16 cellular contexts compared by ENCODE assay signal in genomic region chr1:160863422-160864131, GRCh38. TPM values are rescaled to one million over a fixed set of nuclear protein-coding genes. Genes with fewer than 3 reads are reported as not detected.
A peak's percentile ranks its signal among the peaks of the same experiment; 100 is the strongest.
DNase-seq lines count a peak whose midpoint lies in the region; ATAC-seq, FAIRE-seq and TF ChIP-seq lines count a peak whose summit lies in the region.
"Had no signal": no experiment of that assay in that cellular context is flagged by ENCODE, and none has a peak within 500 bp of the region (broad histone marks: within the 10 kb centered on the region; RNA-seq: fewer than 3 reads in every experiment).

No MANE protein-coding gene starts in this region.

- SMC1A ChIA-PET in GM12878 (lab: Charles Lee; ENCODE audit: uncharacterized antibody, unreplicated experiment): interaction anchor here (0.8 to 13.7 kb wide), 16 partner anchors 8 to 96 kb away, joined by 3 to 229 read pairs (median 10); partner anchors contain the start of genes ITLN1 and ITLN2

- RAD21 ChIA-PET in GM12878 (lab: Charles Lee; ENCODE audit: unreplicated experiment): interaction anchor here (1.0 to 4.6 kb wide), 11 partner anchors 8 to 198 kb away, joined by 3 to 24 read pairs (median 9); no protein-coding TSS in a partner anchor

- no peaks in the 10 kb centered on the region for H3K9me3 ChIP-seq in BLaER1 treated with 17β-estradiol and CSF1 and Interleukin-3, amounts not matched to agents 10 nM and 100 nM (replicated peaks in 1 of 11)
- H3K9me3 ChIP-seq in KOPT-K1 (ENCODE audit: insufficient read depth, low read length, poor library complexity, severe bottlenecking) (no peaks in the 10 kb centered on the region), GM12878 (replicated peaks; ENCODE audit: control insufficient read depth, insufficient read depth, low read length) (no peaks in the 10 kb centered on the region), esophagus squamous epithelium (no peaks in the 10 kb centered on the region), PC-9 (ENCODE audit: insufficient read depth, low read depth) (no peaks in the 10 kb centered on the region)
- H3K9me3 ChIP-seq: BE2C, body of pancreas had no signal

- intact Hi-C loops in GM12878 (cut with micrococcal nuclease; ENCODE audit: unreplicated experiment) (no loop called here), esophagus squamous epithelium (cut with DNase I) (no loop called here), PC-9 (cut with micrococcal nuclease; ENCODE audit: unreplicated experiment) (no loop called here)

- 0 out of 3 replicates have a peak, but pooled peaks have one; percentile 6 for ATAC-seq in GM12878
- ATAC-seq in naive thymus-derived CD8-positive, alpha-beta T cell: no peak
- ATAC-seq in T-cell (replicated peaks in 1 of 4): no peak
- ATAC-seq: body of pancreas had no signal

- TF ChIP-seq EP300 in GM12878 (IDR thresholded peaks at IDR 0.05; ENCODE audit: borderline replicate concordance in 1 of 2, control insufficient read depth in 1 of 2, low read depth in 2 of 2, low read length in 2 of 2): no peak

- no peaks in the 10 kb centered on the region for H3K27me3 ChIP-seq in BLaER1 treated with 17β-estradiol and CSF1 and Interleukin-3, amounts not matched to agents 10 nM and 100 nM
- no peaks in the 10 kb centered on the region for H3K27me3 ChIP-seq in GM12878 (replicated peaks in 1 of 2; ENCODE audit: control insufficient read depth in 2 of 2, insufficient read depth in 2 of 2, low read length in 1 of 2)
- H3K27me3 ChIP-seq in esophagus squamous epithelium: peaks cover 0 to 8% (median 0%) of the 10 kb centered on the region in 4 donors
- no peaks in the 10 kb centered on the region for H3K27me3 ChIP-seq in PC-9 (ENCODE audit: insufficient read depth, low read depth)
- H3K27me3 ChIP-seq: BE2C had no signal

- no TSS peak for BruUV-seq in GM12878 (replicated peaks; lab: Mats Ljungman, UMichigan)
- no TSS peak for BruUV-seq in PC-9 (replicated peaks; lab: Mats Ljungman, UMichigan)

- no peak for TF ChIP-seq RAD21 in GM12878 (IDR thresholded peaks at IDR 0.05; ENCODE audit: insufficient read depth, low read depth, low read length)

- TF ChIP-seq CTCF in GM12878 (IDR thresholded peaks at IDR 0.05 in 2 of 3, conservative IDR thresholded peaks at IDR 0.05 in 1 of 3; ENCODE audit: control insufficient read depth in 2 of 3, extremely low read depth in 1 of 3, insufficient read depth in 1 of 3, low read depth in 3 of 3, low read length in 3 of 3): no peak
- no peak for TF ChIP-seq CTCF in esophagus squamous epithelium (IDR thresholded peaks at IDR 0.05)
- no peak for TF ChIP-seq CTCF in PC-9 (conservative IDR thresholded peaks at IDR 0.05)

- no peaks in the 10 kb centered on the region for H3K79me2 ChIP-seq in GM12878 (ENCODE audit: control insufficient read depth, insufficient read depth, low read length)
- no peaks in the 10 kb centered on the region for H3K79me2 ChIP-seq in PC-9 (ENCODE audit: low read depth)

- peak overlapping the region in 3 of 10 experiments; percentile 12 to 47 (median 30); a peak in 5 of 20 replicates for H3K4me3 ChIP-seq in BLaER1 treated with 17β-estradiol and CSF1 and Interleukin-3, amounts not matched to agents 10 nM and 100 nM
- H3K4me3 ChIP-seq in GM12878 (no peak overlapping the region), esophagus squamous epithelium (no peak overlapping the region), PC-9 (no peak overlapping the region)
- H3K4me3 ChIP-seq: body of pancreas had no signal

- no peaks in the 10 kb centered on the region for H3K36me3 ChIP-seq in BLaER1 treated with 17β-estradiol and CSF1 and Interleukin-3, amounts not matched to agents 10 nM and 100 nM
- H3K36me3 ChIP-seq in KOPT-K1 (ENCODE audit: insufficient read depth, low read length) (no peaks in the 10 kb centered on the region), GM12878 (ENCODE audit: control insufficient read depth in 2 of 2, insufficient read depth in 2 of 2, low read length in 1 of 2) (no peaks in the 10 kb centered on the region), esophagus squamous epithelium (no peaks in the 10 kb centered on the region), PC-9 (ENCODE audit: low read depth) (no peaks in the 10 kb centered on the region)
- H3K36me3 ChIP-seq: BE2C had no signal

- H2AFZ ChIP-seq in GM12878 (ENCODE audit: control insufficient read depth, low read depth, low read length) (no peak overlapping the region), PC-9 (no peak overlapping the region)

- peaks cover 36 to 76% (median 51%) of the 10 kb centered on the region in 10 experiments for H3K4me1 ChIP-seq in BLaER1 treated with 17β-estradiol and CSF1 and Interleukin-3, amounts not matched to agents 10 nM and 100 nM
- peaks cover 15% of the 10 kb centered on the region for H3K4me1 ChIP-seq in GM12878 (ENCODE audit: control insufficient read depth, insufficient read depth, low read length)
- peaks cover 3 to 23% (median 6%) of the 10 kb centered on the region in 3 donors for H3K4me1 ChIP-seq in esophagus squamous epithelium
- H3K4me1 ChIP-seq in PC-9 (replicated peaks; ENCODE audit: insufficient read depth): no peaks in the 10 kb centered on the region
- H3K4me1 ChIP-seq: BE2C, body of pancreas had no signal

- 92% methylated on average over 9 of the region's 10 CpGs for WGBS in GM12878 (ENCODE audit: insufficient coverage, insufficient replicate concordance, low lambda C conversion rate, missing lambda C conversion rate)
- WGBS in esophagus squamous epithelium, 2 donors: 66 to 85% methylated on average over 9 to 10 of the region's 10 CpGs

- POLR2A ChIA-PET in GM12878 (lab: Charles Lee) (interaction anchor here (0.6 to 3.8 kb wide), 10 partner anchors 8 to 148 kb away, joined by 3 to 25 read pairs (median 5); no protein-coding TSS in a partner anchor), PC-9 (lab: Charles Lee; ENCODE audit: unreplicated experiment) (no interaction called here), T-cell (lab: Charles Lee) (no interaction called here)
- POLR2A ChIA-PET in naive thymus-derived CD8-positive, alpha-beta T cell (lab: Charles Lee): interaction anchor here (0.6 to 2.9 kb wide), 3 partner anchors 8 to 140 kb away, joined by 3 to 13 read pairs (median 3); no protein-coding TSS in a partner anchor

- peak overlapping the region in 3 of 10 donors; percentile 31 to 52 (median 36) for H3K4me3 Mint-ChIP-seq in naive thymus-derived CD8-positive, alpha-beta T cell
- H3K4me3 Mint-ChIP-seq in T-cell: peak overlapping the region in 1 of 3 donors; percentile 10
- H3K4me3 Mint-ChIP-seq: activated CD4-positive, alpha-beta memory T cell treated with anti-CD3 and anti-CD28 coated beads, Interleukin-2, amount 10 ng/mL, durations not matched to agents 7 days and 5 days had no signal

- H4K20me1 ChIP-seq in BLaER1 treated with 17β-estradiol and CSF1 and Interleukin-3, amounts not matched to agents 10 nM and 100 nM: no peaks in the 10 kb centered on the region
- no peaks in the 10 kb centered on the region for H4K20me1 ChIP-seq in GM12878 (ENCODE audit: control insufficient read depth, insufficient read depth)
- H4K20me1 ChIP-seq in PC-9 (ENCODE audit: insufficient read depth): no peaks in the 10 kb centered on the region

- peak overlapping the region in 9 of 11 experiments; percentile 41 to 83 (median 63); a peak in 16 of 22 replicates for H3K27ac ChIP-seq in BLaER1 treated with 17β-estradiol and CSF1 and Interleukin-3, amounts not matched to agents 10 nM and 100 nM
- H3K27ac ChIP-seq in KOPT-K1 (ENCODE audit: low read depth, low read length, poor library complexity, severe bottlenecking): peak overlapping the region; percentile 76
- H3K27ac ChIP-seq in GM12878 (ENCODE audit: control insufficient read depth, insufficient read depth): no peak overlapping the region
- peak overlapping the region in 2 of 4 donors; percentile 15 to 59 for H3K27ac ChIP-seq in esophagus squamous epithelium
- H3K27ac ChIP-seq in PC-9: no peak overlapping the region

- peaks cover 17 to 49% (median 42%) of the 10 kb centered on the region in 4 donors for H3K4me1 Mint-ChIP-seq in naive thymus-derived CD8-positive, alpha-beta T cell
- H3K4me1 Mint-ChIP-seq in T-cell: peaks cover 22 to 40% (median 27%) of the 10 kb centered on the region in 3 donors

- H3K27me3 Mint-ChIP-seq in naive thymus-derived CD8-positive, alpha-beta T cell: no peaks in the 10 kb centered on the region
- H3K27me3 Mint-ChIP-seq in T-cell: no peaks in the 10 kb centered on the region

- peak overlapping the region in 7 of 10 donors; percentile 34 to 70 (median 49) for H3K27ac Mint-ChIP-seq in naive thymus-derived CD8-positive, alpha-beta T cell
- peak overlapping the region in 1 of 2 donors; percentile 41 for H3K27ac Mint-ChIP-seq in T-cell

- TF ChIP-seq POLR2A in GM12878 (IDR thresholded peaks at IDR 0.05; ENCODE audit: low read depth, low read length): no peak
- no peak for TF ChIP-seq POLR2A in esophagus squamous epithelium (IDR thresholded peaks at IDR 0.05)

- H3K9ac ChIP-seq in BLaER1 treated with 17β-estradiol and CSF1 and Interleukin-3, amounts not matched to agents 10 nM and 100 nM: peak overlapping the region in 8 of 11 experiments; percentile 19 to 72 (median 42); a peak in 11 of 22 replicates
- no peak overlapping the region for H3K9ac ChIP-seq in GM12878 (ENCODE audit: control insufficient read depth, insufficient read depth, low read length)

- FAIRE-seq in GM12878 (lab: Jason Lieb, UNC): no peak

- H3F3A ChIP-seq in PC-9 (ENCODE audit: insufficient read depth, low read depth): no peaks in the 10 kb centered on the region

- no peaks in the 10 kb centered on the region for H3K9me3 Mint-ChIP-seq in naive thymus-derived CD8-positive, alpha-beta T cell
- no peaks in the 10 kb centered on the region for H3K9me3 Mint-ChIP-seq in T-cell
- H3K9me3 Mint-ChIP-seq: activated CD4-positive, alpha-beta memory T cell treated with anti-CD3 and anti-CD28 coated beads, Interleukin-2, amount 10 ng/mL, durations not matched to agents 7 days and 5 days had no signal

- DNase-seq in GM12878 (ENCODE audit: low read depth, low spot score) (no peak), esophagus squamous epithelium (lab: John Stamatoyannopoulos, UW) (no peak), PC-9 (no peak), NCI-H1105 (lab: John Stamatoyannopoulos, UW) (no peak), T-cell (no peak)
- no peak for DNase-seq in naive thymus-derived CD8-positive, alpha-beta T cell
- DNase-seq: BE2C, DMS79 treated with DMSO at 0.1 percent for 48 hours, NCI-H2081, NCI-H526 treated with DMSO at 0.1 percent for 48 hours, occipital lobe had no signal

- no peaks in the 10 kb centered on the region for H3K36me3 Mint-ChIP-seq in naive thymus-derived CD8-positive, alpha-beta T cell
- no peaks in the 10 kb centered on the region for H3K36me3 Mint-ChIP-seq in T-cell

- H3K9me2 ChIP-seq in PC-9 (ENCODE audit: insufficient read depth): no peaks in the 10 kb centered on the region

- CTCF ChIA-PET in GM12878 (lab: Yijun Ruan, JAX) (interaction anchor here (0.7 to 7.0 kb wide), 19 partner anchors 11 to 93 kb away, joined by 3 to 99 read pairs (median 4); no protein-coding TSS in a partner anchor), PC-9 (lab: Charles Lee) (no interaction called here), T-cell (lab: Charles Lee) (interaction anchor here (0.6 to 1.3 kb wide), 3 partner anchors 16 to 138 kb away, joined by 3 to 4 read pairs (median 3); no protein-coding TSS in a partner anchor)

- H3K4me2 ChIP-seq in BLaER1 treated with 17β-estradiol and CSF1 and Interleukin-3, amounts not matched to agents 10 nM and 100 nM: peak overlapping the region; percentile 67 to 94 (median 80)
- H3K4me2 ChIP-seq in GM12878 (ENCODE audit: control insufficient read depth, insufficient read depth) (no peak overlapping the region), PC-9 (no peak overlapping the region)

- in situ Hi-C loops in GM12878 (cut with MboI): no loop called here

RNA-seq across cellular contexts. Expression of gene CD244, which starts 0.9 kb away (rescaled TPM):
- total RNA-seq in GM12878 (2013; cell fraction: nucleolus; rRNA removed): 10.8 and 11.5 TPM in 2 replicates
- 0.65 and 0.68 TPM in 2 replicates for total RNA-seq in GM12878 (2014; rRNA removed)
- total RNA-seq in GM12878 (2014; rRNA removed; fragmentation: Illumina TruSeq; extraction: Trizol): 0.60 and 0.67 TPM in 2 replicates
- 0.35 and 0.80 TPM in 2 replicates for total RNA-seq in GM12878 (2021)
- polyA plus RNA-seq in GM12878 (2011; ENCODE audit: low read depth): 1.7 TPM
- 13.6 and 17.3 TPM in 2 replicates for polyA plus RNA-seq in GM12878 (2011; rRNA removed)
- 7.1 and 7.9 TPM in 2 replicates for polyA plus RNA-seq in GM12878 (2011; cell fraction: cytosol; rRNA removed)
- 10.0 and 17.8 TPM in 2 replicates for polyA plus RNA-seq in GM12878 (2011; cell fraction: nucleus; rRNA removed)
- 0.96 and 2.8 TPM in 2 replicates for polyA plus RNA-seq in GM12878 (2012)
- 0.55 and 0.78 TPM in 2 replicates for polyA plus RNA-seq in GM12878 (2014; fragmentation: Illumina TruSeq; extraction: Trizol)
- polyA plus RNA-seq in GM12878 (2014; fragmentation: Nextera tagmentation; extraction: Ambion mirVana): under 1 TPM; 0.24 to 0.37 TPM
- polyA plus RNA-seq in GM12878 (2014; rRNA removed): 0.59 and 0.77 TPM in 2 replicates
- polyA plus RNA-seq in GM12878 (2016; fragmentation: Nextera tagmentation; extraction: Ambion mirVana): 1 to 10 TPM in 1 of 2 experiments, under 1 TPM in 1; 0.90 to 1.2 TPM
- polyA minus RNA-seq in GM12878 (2011; rRNA and poly(A)+ RNA removed): 11.7 and 14.1 TPM in 2 replicates
- polyA minus RNA-seq in GM12878 (2011; cell fraction: cytosol; rRNA and poly(A)+ RNA removed): 2.3 and 4.4 TPM in 2 replicates
- 4.6 and 5.7 TPM in 2 replicates for polyA minus RNA-seq in GM12878 (2011; cell fraction: nucleus; rRNA and poly(A)+ RNA removed)
- total RNA-seq in naive thymus-derived CD8-positive, alpha-beta T cell: under 1 TPM; 0.62 to 0.66 TPM
- 10 to 100 TPM; 11.7 to 82.2 (median 16.1) TPM for polyA plus RNA-seq in naive thymus-derived CD8-positive, alpha-beta T cell
- total RNA-seq in esophagus squamous epithelium: 1 to 10 TPM in 1 of 4 donors, under 1 TPM in 3; 0.18 to 1.7 (median 0.56) TPM
- total RNA-seq in PC-9 (2021): not detected in 2 replicates
- total RNA-seq in T-cell: 10 to 100 TPM in 1 of 5 donors, 1 to 10 TPM in 4; 1.1 to 12.4 (median 2.9) TPM
- total RNA-seq: mammary epithelial cell, occipital lobe had no signal
- polyA plus RNA-seq: mammary epithelial cell had no signal

RNA-seq across cellular contexts. Expression of gene ITLN1, which starts 21.4 kb away (rescaled TPM):
- not detected in 2 replicates for total RNA-seq in GM12878 (2013; cell fraction: nucleolus; rRNA removed)
- total RNA-seq in GM12878 (2014; rRNA removed): not detected in 2 replicates
- total RNA-seq in GM12878 (2014; rRNA removed; fragmentation: Illumina TruSeq; extraction: Trizol): not detected in 2 replicates
- not detected in 2 replicates for total RNA-seq in GM12878 (2021)
- not detected for polyA plus RNA-seq in GM12878 (2011; ENCODE audit: low read depth)
- not detected in 2 replicates for polyA plus RNA-seq in GM12878 (2011; rRNA removed)
- not detected in 2 replicates for polyA plus RNA-seq in GM12878 (2011; cell fraction: cytosol; rRNA removed)
- polyA plus RNA-seq in GM12878 (2011; cell fraction: nucleus; rRNA removed): not detected in 2 replicates
- not detected in 2 replicates for polyA plus RNA-seq in GM12878 (2012)
- not detected in 2 replicates for polyA plus RNA-seq in GM12878 (2014; fragmentation: Illumina TruSeq; extraction: Trizol)
- not detected for polyA plus RNA-seq in GM12878 (2014; fragmentation: Nextera tagmentation; extraction: Ambion mirVana)
- polyA plus RNA-seq in GM12878 (2014; rRNA removed): not detected in 2 replicates
- polyA plus RNA-seq in GM12878 (2016; fragmentation: Nextera tagmentation; extraction: Ambion mirVana): not detected
- not detected in 2 replicates for polyA minus RNA-seq in GM12878 (2011; rRNA and poly(A)+ RNA removed)
- polyA minus RNA-seq in GM12878 (2011; cell fraction: cytosol; rRNA and poly(A)+ RNA removed): not detected in 2 replicates
- not detected in 2 replicates for polyA minus RNA-seq in GM12878 (2011; cell fraction: nucleus; rRNA and poly(A)+ RNA removed)
- total RNA-seq in naive thymus-derived CD8-positive, alpha-beta T cell: not detected
- not detected for polyA plus RNA-seq in naive thymus-derived CD8-positive, alpha-beta T cell
- not detected for total RNA-seq in esophagus squamous epithelium
- total RNA-seq in PC-9 (2021): not detected in 2 replicates
- total RNA-seq in T-cell: not detected
- total RNA-seq: activated CD4-positive, alpha-beta memory T cell treated with anti-CD3 and anti-CD28 coated beads, Interleukin-2, amount 10 ng/mL, durations not matched to agents 7 days and 5 days; mammary epithelial cell had no signal
- polyA plus RNA-seq: mammary epithelial cell had no signal

Comparison
In these comparisons a context has a peak if more than half of its experiments do, and no peak if none do; other contexts are left out.
1. H3K27ac ChIP-seq: peak in BLaER1 treated with 17β-estradiol and CSF1 and Interleukin-3, amounts not matched to agents 10 nM and 100 nM (9 of 11) and KOPT-K1 (single experiment); none in GM12878 (single experiment) and PC-9 (single experiment).
2. H3K4me2 ChIP-seq: peak in BLaER1 treated with 17β-estradiol and CSF1 and Interleukin-3, amounts not matched to agents 10 nM and 100 nM (11 of 11); none in GM12878 (single experiment) and PC-9 (single experiment).
3. POLR2A ChIA-PET loops: an anchor here in GM12878 (0.6 to 3.8 kb wide) and naive thymus-derived CD8-positive, alpha-beta T cell (0.6 to 2.9 kb wide); none called in PC-9 and T-cell.